Comparison of ENCODE assay signal across 15 cellular contexts in the genomic region with DNA sequence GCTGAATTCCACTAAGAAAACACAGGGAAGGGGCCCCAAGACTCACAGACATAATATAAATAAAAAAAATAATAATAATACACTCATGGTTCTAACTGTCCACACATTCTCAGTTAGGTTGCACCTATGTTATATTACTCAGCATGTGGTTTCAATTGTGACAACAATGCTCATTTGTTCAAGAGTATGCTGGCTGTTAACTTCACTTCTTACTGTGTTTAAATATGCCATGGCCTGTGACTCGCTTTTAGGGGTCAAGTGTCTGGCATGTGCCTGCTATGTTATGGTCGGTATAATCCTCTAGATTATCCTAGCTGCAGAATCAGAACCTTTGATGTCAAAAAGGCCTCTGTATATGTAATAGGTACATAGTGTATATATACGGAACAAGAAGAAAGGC.
DNase-seq lines count a peak whose midpoint lies in the region; ATAC-seq and TF ChIP-seq lines count a peak whose summit lies in the region.
"Had no signal": no experiment of that assay in that cellular context is flagged by ENCODE, and none has a peak within 500 bp of the region (broad histone marks: within the 10 kb centered on the region; RNA-seq: fewer than 3 reads in every experiment).

No MANE protein-coding gene starts in this region.

- H3K4me3 ChIP-seq in fibroblast of mammary gland (ENCODE audit: control insufficient read depth, low read depth, low read length) = no peak overlapping the region

- DNase-seq in NCI-H2227 treated with DMSO at 0.1 percent for 48 hours (lab: John Stamatoyannopoulos, UW) = peak; percentile 2
- no peak for DNase-seq in NCI-H2227 (lab: John Stamatoyannopoulos, UW; ENCODE audit: unreplicated experiment)
- DNase-seq in SK-MEL-5 (ENCODE audit: low read depth, low spot score) = peak; percentile 8
- peak; percentile 11 for DNase-seq in fibroblast of mammary gland (ENCODE audit: low read depth)
- DNase-seq in ecto neural progenitor cell (ENCODE audit: low spot score) = no peak
- DNase-seq in NCI-H2196 treated with DMSO at 0.1 percent for 48 hours (lab: John Stamatoyannopoulos, UW; ENCODE audit: unreplicated experiment) = no peak
- DNase-seq: Caco-2; CD8-positive, alpha-beta T cell; DND-41; GDM1; GOT3; HCEC 1CT; HFFc6; IMR-90 had no signal

- no peak for ATAC-seq in HG02610 (IDR thresholded peaks at IDR 0.05; ENCODE audit: unreplicated experiment)
- ATAC-seq: CD8-positive, alpha-beta T cell had no signal

- TF ChIP-seq CTCF in fibroblast of mammary gland (conservative IDR thresholded peaks at IDR 0.05; ENCODE audit: control insufficient read depth, insufficient read depth, low read depth, low read length) = no peak

- in situ Hi-C loops in SK-MEL-5 (cut with HindIII; ENCODE audit: low pct_unique_long_range_greater_than_20kb, low sequenced_read_pairs) = no loop called here

Comparison
In these comparisons a context has a peak if more than half of its experiments do, and no peak if none do; other contexts are left out.
1. DNase-seq: peak in NCI-H2227 treated with DMSO at 0.1 percent for 48 hours (single experiment), SK-MEL-5 (single experiment) and fibroblast of mammary gland (single experiment); none in NCI-H2227 (single experiment), ecto neural progenitor cell (single experiment) and NCI-H2196 treated with DMSO at 0.1 percent for 48 hours (single experiment).